2 cellular contexts compared by ENCODE assay signal in the genomic region with DNA sequence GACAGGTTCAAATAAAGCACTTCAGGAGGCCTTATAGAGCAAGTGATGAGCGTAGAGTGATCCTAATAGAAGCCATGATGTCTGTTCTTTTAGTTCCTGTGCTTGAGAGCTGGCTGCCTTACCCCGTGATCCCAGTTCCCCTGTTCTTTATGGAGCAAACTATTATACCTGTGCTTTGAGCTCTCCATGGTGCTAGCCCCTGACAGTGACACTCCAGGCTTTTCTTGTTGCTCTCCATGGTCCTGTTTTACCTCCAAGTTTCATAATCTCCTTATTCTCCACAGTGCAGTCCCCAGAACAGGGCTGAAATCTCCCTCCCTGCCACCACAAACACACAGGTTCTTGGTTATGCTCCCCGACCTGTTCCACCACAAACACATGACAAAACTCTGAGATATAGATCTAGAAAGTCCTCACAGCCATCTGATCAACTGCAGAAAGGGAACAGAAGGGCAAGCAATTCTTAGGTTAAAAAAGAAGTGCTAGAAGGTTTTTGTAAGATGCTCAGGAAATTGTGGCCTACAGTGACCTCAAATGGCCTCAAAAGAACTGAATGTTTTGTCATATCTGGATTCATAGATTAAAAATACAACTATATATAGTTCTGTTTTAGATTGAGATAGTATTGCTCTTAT.
TF ChIP-seq lines count a peak whose summit lies in the region.

No MANE protein-coding gene starts in this region.

TF ChIP-seq in PFSK-1, 5 proteins besides CTCF, POLR2A, EP300 and RAD21 (continued from another document):
- TF ChIP-seq TAF1 (IDR thresholded peaks at IDR 0.05; ENCODE audit: borderline replicate concordance, insufficient read depth, low read length) (no peak), POLR2AphosphoS5 (IDR thresholded peaks at IDR 0.05; ENCODE audit: low read depth, low read length) (no peak), SIN3A (IDR thresholded peaks at IDR 0.05; ENCODE audit: borderline replicate concordance, insufficient read depth, low read length) (peak; percentile 98; the same call in 1 of the 2 replicates)
- TF ChIP-seq, protein P1, sequence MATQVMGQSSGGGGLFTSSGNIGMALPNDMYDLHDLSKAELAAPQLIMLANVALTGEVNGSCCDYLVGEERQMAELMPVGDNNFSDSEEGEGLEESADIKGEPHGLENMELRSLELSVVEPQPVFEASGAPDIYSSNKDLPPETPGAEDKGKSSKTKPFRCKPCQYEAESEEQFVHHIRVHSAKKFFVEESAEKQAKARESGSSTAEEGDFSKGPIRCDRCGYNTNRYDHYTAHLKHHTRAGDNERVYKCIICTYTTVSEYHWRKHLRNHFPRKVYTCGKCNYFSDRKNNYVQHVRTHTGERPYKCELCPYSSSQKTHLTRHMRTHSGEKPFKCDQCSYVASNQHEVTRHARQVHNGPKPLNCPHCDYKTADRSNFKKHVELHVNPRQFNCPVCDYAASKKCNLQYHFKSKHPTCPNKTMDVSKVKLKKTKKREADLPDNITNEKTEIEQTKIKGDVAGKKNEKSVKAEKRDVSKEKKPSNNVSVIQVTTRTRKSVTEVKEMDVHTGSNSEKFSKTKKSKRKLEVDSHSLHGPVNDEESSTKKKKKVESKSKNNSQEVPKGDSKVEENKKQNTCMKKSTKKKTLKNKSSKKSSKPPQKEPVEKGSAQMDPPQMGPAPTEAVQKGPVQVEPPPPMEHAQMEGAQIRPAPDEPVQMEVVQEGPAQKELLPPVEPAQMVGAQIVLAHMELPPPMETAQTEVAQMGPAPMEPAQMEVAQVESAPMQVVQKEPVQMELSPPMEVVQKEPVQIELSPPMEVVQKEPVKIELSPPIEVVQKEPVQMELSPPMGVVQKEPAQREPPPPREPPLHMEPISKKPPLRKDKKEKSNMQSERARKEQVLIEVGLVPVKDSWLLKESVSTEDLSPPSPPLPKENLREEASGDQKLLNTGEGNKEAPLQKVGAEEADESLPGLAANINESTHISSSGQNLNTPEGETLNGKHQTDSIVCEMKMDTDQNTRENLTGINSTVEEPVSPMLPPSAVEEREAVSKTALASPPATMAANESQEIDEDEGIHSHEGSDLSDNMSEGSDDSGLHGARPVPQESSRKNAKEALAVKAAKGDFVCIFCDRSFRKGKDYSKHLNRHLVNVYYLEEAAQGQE (IDR thresholded peaks at IDR 0.05; ENCODE audit: insufficient read depth in 1 of 2, low read depth in 2 of 2, low read length in 2 of 2), result peak; percentile 96 to 100

TF ChIP-seq in H1, 55 proteins besides CTCF, POLR2A, EP300 and RAD21 (continued from another document):
- TF ChIP-seq RNF2 (IDR thresholded peaks at IDR 0.05; ENCODE audit: borderline replicate concordance, low read depth, low read length, missing control alignments, poor library complexity, severe bottlenecking) (no peak), TAF7 (optimal IDR thresholded peaks at IDR 0.05; ENCODE audit: borderline replicate concordance, low read depth, low read length) (peak; percentile 96), CREB1 (IDR thresholded peaks at IDR 0.05) (peak; percentile 40; the same call in 1 of the 2 replicates), ZNF274 (IDR thresholded peaks at IDR 0.05; ENCODE audit: borderline replicate concordance, extremely low read depth, low read length) (no peak), BACH1 (IDR thresholded peaks at IDR 0.05; ENCODE audit: low read length) (no peak), SIN3A (conservative IDR thresholded peaks at IDR 0.05 in 1 of 2, IDR thresholded peaks at IDR 0.05 in 1 of 2; ENCODE audit: low read depth in 1 of 2, low read length in 2 of 2) (peak; percentile 100), POU5F1 (IDR thresholded peaks at IDR 0.05; ENCODE audit: low read depth, low read length) (no peak), EZH2 (IDR thresholded peaks at IDR 0.05; ENCODE audit: low read depth, low read length, severe bottlenecking) (no peak), HDAC2 (IDR thresholded peaks at IDR 0.05; ENCODE audit: borderline replicate concordance in 1 of 2, low read depth in 2 of 2, low read length in 2 of 2) (peak; percentile 100), SP4 (IDR thresholded peaks at IDR 0.05; ENCODE audit: low read length) (no peak), SP1 (IDR thresholded peaks at IDR 0.05; ENCODE audit: low read depth, low read length) (0 out of 2 replicates have a peak, but pooled peaks have one; percentile 32), GABPA (IDR thresholded peaks at IDR 0.05; ENCODE audit: borderline replicate concordance, insufficient read depth, low read length) (no peak)
- TF ChIP-seq, protein P2, sequence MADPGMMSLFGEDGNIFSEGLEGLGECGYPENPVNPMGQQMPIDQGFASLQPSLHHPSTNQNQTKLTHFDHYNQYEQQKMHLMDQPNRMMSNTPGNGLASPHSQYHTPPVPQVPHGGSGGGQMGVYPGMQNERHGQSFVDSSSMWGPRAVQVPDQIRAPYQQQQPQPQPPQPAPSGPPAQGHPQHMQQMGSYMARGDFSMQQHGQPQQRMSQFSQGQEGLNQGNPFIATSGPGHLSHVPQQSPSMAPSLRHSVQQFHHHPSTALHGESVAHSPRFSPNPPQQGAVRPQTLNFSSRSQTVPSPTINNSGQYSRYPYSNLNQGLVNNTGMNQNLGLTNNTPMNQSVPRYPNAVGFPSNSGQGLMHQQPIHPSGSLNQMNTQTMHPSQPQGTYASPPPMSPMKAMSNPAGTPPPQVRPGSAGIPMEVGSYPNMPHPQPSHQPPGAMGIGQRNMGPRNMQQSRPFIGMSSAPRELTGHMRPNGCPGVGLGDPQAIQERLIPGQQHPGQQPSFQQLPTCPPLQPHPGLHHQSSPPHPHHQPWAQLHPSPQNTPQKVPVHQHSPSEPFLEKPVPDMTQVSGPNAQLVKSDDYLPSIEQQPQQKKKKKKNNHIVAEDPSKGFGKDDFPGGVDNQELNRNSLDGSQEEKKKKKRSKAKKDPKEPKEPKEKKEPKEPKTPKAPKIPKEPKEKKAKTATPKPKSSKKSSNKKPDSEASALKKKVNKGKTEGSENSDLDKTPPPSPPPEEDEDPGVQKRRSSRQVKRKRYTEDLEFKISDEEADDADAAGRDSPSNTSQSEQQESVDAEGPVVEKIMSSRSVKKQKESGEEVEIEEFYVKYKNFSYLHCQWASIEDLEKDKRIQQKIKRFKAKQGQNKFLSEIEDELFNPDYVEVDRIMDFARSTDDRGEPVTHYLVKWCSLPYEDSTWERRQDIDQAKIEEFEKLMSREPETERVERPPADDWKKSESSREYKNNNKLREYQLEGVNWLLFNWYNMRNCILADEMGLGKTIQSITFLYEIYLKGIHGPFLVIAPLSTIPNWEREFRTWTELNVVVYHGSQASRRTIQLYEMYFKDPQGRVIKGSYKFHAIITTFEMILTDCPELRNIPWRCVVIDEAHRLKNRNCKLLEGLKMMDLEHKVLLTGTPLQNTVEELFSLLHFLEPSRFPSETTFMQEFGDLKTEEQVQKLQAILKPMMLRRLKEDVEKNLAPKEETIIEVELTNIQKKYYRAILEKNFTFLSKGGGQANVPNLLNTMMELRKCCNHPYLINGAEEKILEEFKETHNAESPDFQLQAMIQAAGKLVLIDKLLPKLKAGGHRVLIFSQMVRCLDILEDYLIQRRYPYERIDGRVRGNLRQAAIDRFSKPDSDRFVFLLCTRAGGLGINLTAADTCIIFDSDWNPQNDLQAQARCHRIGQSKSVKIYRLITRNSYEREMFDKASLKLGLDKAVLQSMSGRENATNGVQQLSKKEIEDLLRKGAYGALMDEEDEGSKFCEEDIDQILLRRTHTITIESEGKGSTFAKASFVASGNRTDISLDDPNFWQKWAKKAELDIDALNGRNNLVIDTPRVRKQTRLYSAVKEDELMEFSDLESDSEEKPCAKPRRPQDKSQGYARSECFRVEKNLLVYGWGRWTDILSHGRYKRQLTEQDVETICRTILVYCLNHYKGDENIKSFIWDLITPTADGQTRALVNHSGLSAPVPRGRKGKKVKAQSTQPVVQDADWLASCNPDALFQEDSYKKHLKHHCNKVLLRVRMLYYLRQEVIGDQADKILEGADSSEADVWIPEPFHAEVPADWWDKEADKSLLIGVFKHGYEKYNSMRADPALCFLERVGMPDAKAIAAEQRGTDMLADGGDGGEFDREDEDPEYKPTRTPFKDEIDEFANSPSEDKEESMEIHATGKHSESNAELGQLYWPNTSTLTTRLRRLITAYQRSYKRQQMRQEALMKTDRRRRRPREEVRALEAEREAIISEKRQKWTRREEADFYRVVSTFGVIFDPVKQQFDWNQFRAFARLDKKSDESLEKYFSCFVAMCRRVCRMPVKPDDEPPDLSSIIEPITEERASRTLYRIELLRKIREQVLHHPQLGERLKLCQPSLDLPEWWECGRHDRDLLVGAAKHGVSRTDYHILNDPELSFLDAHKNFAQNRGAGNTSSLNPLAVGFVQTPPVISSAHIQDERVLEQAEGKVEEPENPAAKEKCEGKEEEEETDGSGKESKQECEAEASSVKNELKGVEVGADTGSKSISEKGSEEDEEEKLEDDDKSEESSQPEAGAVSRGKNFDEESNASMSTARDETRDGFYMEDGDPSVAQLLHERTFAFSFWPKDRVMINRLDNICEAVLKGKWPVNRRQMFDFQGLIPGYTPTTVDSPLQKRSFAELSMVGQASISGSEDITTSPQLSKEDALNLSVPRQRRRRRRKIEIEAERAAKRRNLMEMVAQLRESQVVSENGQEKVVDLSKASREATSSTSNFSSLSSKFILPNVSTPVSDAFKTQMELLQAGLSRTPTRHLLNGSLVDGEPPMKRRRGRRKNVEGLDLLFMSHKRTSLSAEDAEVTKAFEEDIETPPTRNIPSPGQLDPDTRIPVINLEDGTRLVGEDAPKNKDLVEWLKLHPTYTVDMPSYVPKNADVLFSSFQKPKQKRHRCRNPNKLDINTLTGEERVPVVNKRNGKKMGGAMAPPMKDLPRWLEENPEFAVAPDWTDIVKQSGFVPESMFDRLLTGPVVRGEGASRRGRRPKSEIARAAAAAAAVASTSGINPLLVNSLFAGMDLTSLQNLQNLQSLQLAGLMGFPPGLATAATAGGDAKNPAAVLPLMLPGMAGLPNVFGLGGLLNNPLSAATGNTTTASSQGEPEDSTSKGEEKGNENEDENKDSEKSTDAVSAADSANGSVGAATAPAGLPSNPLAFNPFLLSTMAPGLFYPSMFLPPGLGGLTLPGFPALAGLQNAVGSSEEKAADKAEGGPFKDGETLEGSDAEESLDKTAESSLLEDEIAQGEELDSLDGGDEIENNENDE (IDR thresholded peaks at IDR 0.05; ENCODE audit: insufficient replicate concordance, low read length), result no peak
- TF ChIP-seq, protein P3, sequence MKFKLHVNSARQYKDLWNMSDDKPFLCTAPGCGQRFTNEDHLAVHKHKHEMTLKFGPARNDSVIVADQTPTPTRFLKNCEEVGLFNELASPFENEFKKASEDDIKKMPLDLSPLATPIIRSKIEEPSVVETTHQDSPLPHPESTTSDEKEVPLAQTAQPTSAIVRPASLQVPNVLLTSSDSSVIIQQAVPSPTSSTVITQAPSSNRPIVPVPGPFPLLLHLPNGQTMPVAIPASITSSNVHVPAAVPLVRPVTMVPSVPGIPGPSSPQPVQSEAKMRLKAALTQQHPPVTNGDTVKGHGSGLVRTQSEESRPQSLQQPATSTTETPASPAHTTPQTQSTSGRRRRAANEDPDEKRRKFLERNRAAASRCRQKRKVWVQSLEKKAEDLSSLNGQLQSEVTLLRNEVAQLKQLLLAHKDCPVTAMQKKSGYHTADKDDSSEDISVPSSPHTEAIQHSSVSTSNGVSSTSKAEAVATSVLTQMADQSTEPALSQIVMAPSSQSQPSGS (IDR thresholded peaks at IDR 0.05; ENCODE audit: low read length), result 0 out of 2 replicates have a peak, but pooled peaks have one; percentile 40
- TF ChIP-seq, protein P4, sequence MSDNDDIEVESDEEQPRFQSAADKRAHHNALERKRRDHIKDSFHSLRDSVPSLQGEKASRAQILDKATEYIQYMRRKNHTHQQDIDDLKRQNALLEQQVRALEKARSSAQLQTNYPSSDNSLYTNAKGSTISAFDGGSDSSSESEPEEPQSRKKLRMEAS (IDR thresholded peaks at IDR 0.05), result peak; percentile 53; the same call in 1 of the 2 replicates
TF ChIP-seq in H1: peak in this region for 8.
